Comparison of ENCODE assay signal across 10 cellular contexts in genomic region chr17:75512946-75513666, GRCh38. TPM values are rescaled to one million over a fixed set of nuclear protein-coding genes. Genes with fewer than 3 reads are reported as not detected.
DNase-seq lines count a peak whose midpoint lies in the region; ATAC-seq and TF ChIP-seq lines count a peak whose summit lies in the region.
"Had no signal": no experiment of that assay in that cellular context is flagged by ENCODE, and none has a peak within 500 bp of the region (broad histone marks: within the 10 kb centered on the region; RNA-seq: fewer than 3 reads in every experiment).

No MANE protein-coding gene starts in this region.

- no peak overlapping the region for H3K4me3 ChIP-seq in IMR-90 (ENCODE audit: insufficient read depth, low read depth, low read length)
- H3K4me3 ChIP-seq in lower lobe of right lung = peak overlapping the region; percentile 68
- peak overlapping the region in 1 of 3 donors; percentile 98 for H3K4me3 ChIP-seq in thyroid gland (replicated peaks in 1 of 3)
- no peak overlapping the region for H3K4me3 ChIP-seq in CD4-positive, alpha-beta memory T cell (ENCODE audit: low read length in 2 of 2)

- H3K27ac Mint-ChIP-seq in CD4-positive, alpha-beta memory T cell = peak overlapping the region in 1 of 7 donors; percentile 52
- H3K27ac Mint-ChIP-seq: stimulated activated naive CD8-positive, alpha-beta T cell treated with anti-CD3 and anti-CD28 coated beads, Interleukin-15, amount 100 ng/mL, for 72 hours had no signal

- no peak overlapping the region for H3K18ac ChIP-seq in IMR-90 (ENCODE audit: low read depth, low read length)

- peaks cover 7 to 13% (median 10%) of the 10 kb centered on the region in 4 donors for H3K4me1 Mint-ChIP-seq in CD4-positive, alpha-beta memory T cell

- POLR2A ChIA-PET in IMR-90 (lab: Charles Lee; ENCODE audit: unreplicated experiment) = no interaction called here
- POLR2A ChIA-PET in CD4-positive, alpha-beta memory T cell (lab: Charles Lee; ENCODE audit: partially characterized antibody) = no interaction called here

- peaks cover 42% of the 10 kb centered on the region for H4K20me1 ChIP-seq in IMR-90 (ENCODE audit: insufficient read depth, low read length)

- no peaks in the 10 kb centered on the region for H3K9me3 Mint-ChIP-seq in CD4-positive, alpha-beta memory T cell
- H3K9me3 Mint-ChIP-seq: stimulated activated naive CD8-positive, alpha-beta T cell treated with anti-CD3 and anti-CD28 coated beads, Interleukin-15, amount 100 ng/mL, for 72 hours had no signal

- no peak overlapping the region for H2AK5ac ChIP-seq in IMR-90 (ENCODE audit: low read depth, low read length)

- TF ChIP-seq RAD21 in IMR-90 (IDR thresholded peaks at IDR 0.05; ENCODE audit: low read length) = no peak

- peaks cover 32 to 80% of the 10 kb centered on the region in 2 experiments for H3K79me1 ChIP-seq in IMR-90 (ENCODE audit: low read depth in 1 of 2, low read length in 2 of 2)

- no peak overlapping the region for H3K9ac ChIP-seq in IMR-90 (ENCODE audit: low read depth, low read length)

- H3K9me1 ChIP-seq in IMR-90 (ENCODE audit: insufficient read depth, low read length) = peaks cover 13% of the 10 kb centered on the region; the same call in 1 of the 2 replicates

- H3K56ac ChIP-seq in IMR-90 (ENCODE audit: extremely low read depth, insufficient read depth, low read length) = no peak overlapping the region

- H3K27me3 ChIP-seq in IMR-90 (ENCODE audit: control insufficient read depth, insufficient read depth, low read length) = no peaks in the 10 kb centered on the region
- no peaks in the 10 kb centered on the region for H3K27me3 ChIP-seq in lower lobe of right lung (ENCODE audit: low read depth)
- H3K27me3 ChIP-seq in thyroid gland = no peaks in the 10 kb centered on the region
- H3K27me3 ChIP-seq in CD4-positive, alpha-beta memory T cell (ENCODE audit: insufficient read depth, low read length) = no peaks in the 10 kb centered on the region
- H3K27me3 ChIP-seq: cardiac muscle cell had no signal

- H3K14ac ChIP-seq in IMR-90 (replicated peaks; ENCODE audit: low read depth, low read length) = no peak overlapping the region

- H2AFZ ChIP-seq in IMR-90 (replicated peaks; ENCODE audit: low read length, poor library complexity) = no peak overlapping the region

- no peak overlapping the region for H2BK120ac ChIP-seq in IMR-90 (ENCODE audit: low read depth, low read length)

- H3K4me2 ChIP-seq in IMR-90 (ENCODE audit: low read depth, low read length) = no peak overlapping the region

- no peak for TF ChIP-seq POLR2A in IMR-90 (IDR thresholded peaks at IDR 0.05; ENCODE audit: low read depth, low read length)
- TF ChIP-seq POLR2A in thyroid gland (IDR thresholded peaks at IDR 0.05) = no peak

- H3K4me3 Mint-ChIP-seq in CD4-positive, alpha-beta memory T cell = peak overlapping the region in 3 of 8 donors; percentile 7 to 30 (median 13)

- ATAC-seq in IMR-90 (ENCODE audit: low read depth) (no peak), lower lobe of right lung (no peak)
- ATAC-seq: stimulated activated naive CD8-positive, alpha-beta T cell treated with anti-CD3 and anti-CD28 coated beads, Interleukin-15, amount 100 ng/mL, for 72 hours had no signal

- intact Hi-C loops in IMR-90 (cut with micrococcal nuclease) = loop anchor here (10.0 kb wide), 1 partner anchor 238 kb away; the partner anchor contains the start of gene MIF4GD
- intact Hi-C loops in lower lobe of right lung (cut with DNase I) = no loop called here
- intact Hi-C loops in thyroid gland (cut with DNase I) = no loop called here
- intact Hi-C loops in CD4-positive, alpha-beta memory T cell (cut with micrococcal nuclease) = no loop called here

- peak; percentile 50 for DNase-seq in IMR-90
- DNase-seq in lower lobe of right lung = no peak
- no peak for DNase-seq in thyroid gland
- DNase-seq in CD4-positive, alpha-beta memory T cell = no peak
- DNase-seq in putamen (ENCODE audit: low spot score) = no peak
- DNase-seq in NCI-H2227 treated with DMSO at 0.1 percent for 48 hours (lab: John Stamatoyannopoulos, UW) = no peak
- DNase-seq: activated CD8-positive, alpha-beta memory T cell treated with anti-CD3 and anti-CD28 coated beads, Interleukin-2, amount 50 U/mL, for 4 hours; stimulated activated naive CD8-positive, alpha-beta T cell treated with anti-CD3 and anti-CD28 coated beads, Interleukin-15, amount 100 ng/mL, for 72 hours had no signal

- H3K9me3 ChIP-seq in IMR-90 (ENCODE audit: control insufficient read depth, insufficient read depth, low read length) = no peaks in the 10 kb centered on the region
- H3K9me3 ChIP-seq in lower lobe of right lung = no peaks in the 10 kb centered on the region
- H3K9me3 ChIP-seq in thyroid gland = no peaks in the 10 kb centered on the region
- H3K9me3 ChIP-seq in CD4-positive, alpha-beta memory T cell (ENCODE audit: control insufficient read depth in 1 of 2, low read length in 2 of 2) = no peaks in the 10 kb centered on the region

- no peak overlapping the region for H2AK9ac ChIP-seq in IMR-90 (replicated peaks; ENCODE audit: low read depth, low read length, poor library complexity)

- no peak overlapping the region for H3K23ac ChIP-seq in IMR-90 (ENCODE audit: low read depth, low read length)

- H3K36me3 ChIP-seq in IMR-90 (ENCODE audit: control insufficient read depth, insufficient read depth, low read length) (peaks cover 15% of the 10 kb centered on the region), lower lobe of right lung (peaks cover 14% of the 10 kb centered on the region), thyroid gland (peaks cover 0 to 4% of the 10 kb centered on the region in 2 donors)
- no peaks in the 10 kb centered on the region for H3K36me3 ChIP-seq in CD4-positive, alpha-beta memory T cell (ENCODE audit: insufficient read depth, low read length)
- H3K36me3 ChIP-seq: cardiac muscle cell had no signal

- CTCF ChIA-PET in IMR-90 (lab: Yijun Ruan, JAX) = interaction anchor here (0.6 kb wide), 1 partner anchor 32 kb away, joined by 3 read pairs; no protein-coding TSS in a partner anchor
- CTCF ChIA-PET in CD4-positive, alpha-beta memory T cell (lab: Charles Lee; ENCODE audit: partially characterized antibody) = interaction anchor here (1.3 to 1.6 kb wide), 2 partner anchors 9 to 12 kb away, joined by 6 to 7 read pairs; partner anchors contain the start of gene LLGL2

- H3K4me1 ChIP-seq in IMR-90 (ENCODE audit: control insufficient read depth, insufficient read depth, low read length) = peaks cover 15% of the 10 kb centered on the region
- peaks cover 69% of the 10 kb centered on the region for H3K4me1 ChIP-seq in lower lobe of right lung
- peaks cover 46 to 53% of the 10 kb centered on the region in 2 donors for H3K4me1 ChIP-seq in thyroid gland
- peaks cover 16% of the 10 kb centered on the region for H3K4me1 ChIP-seq in CD4-positive, alpha-beta memory T cell (ENCODE audit: insufficient read depth, low read length)

- no peak overlapping the region for H2BK20ac ChIP-seq in IMR-90 (ENCODE audit: low read depth, low read length)

- H3K36me3 Mint-ChIP-seq in CD4-positive, alpha-beta memory T cell = peaks cover 0 to 6% of the 10 kb centered on the region in 2 donors

- H3K27ac ChIP-seq in IMR-90 (ENCODE audit: insufficient read depth, low read length) (no peak overlapping the region), cingulate gyrus (ENCODE audit: low read depth, low read length) (peak overlapping the region; percentile 65), lower lobe of right lung (peak overlapping the region; percentile 86), thyroid gland (peak overlapping the region in 2 of 3 donors; percentile 85 to 87)
- H3K27ac ChIP-seq in CD4-positive, alpha-beta memory T cell (ENCODE audit: low read depth, low read length) = no peak overlapping the region

- TF ChIP-seq CTCF in IMR-90 (conservative IDR thresholded peaks at IDR 0.05; ENCODE audit: low read depth, low read length) (no peak), lower lobe of right lung (IDR thresholded peaks at IDR 0.05) (no peak), thyroid gland (IDR thresholded peaks at IDR 0.05) (no peak)

- H3K27me3 Mint-ChIP-seq in CD4-positive, alpha-beta memory T cell = no peaks in the 10 kb centered on the region
- H3K27me3 Mint-ChIP-seq: stimulated activated naive CD8-positive, alpha-beta T cell treated with anti-CD3 and anti-CD28 coated beads, Interleukin-15, amount 100 ng/mL, for 72 hours had no signal

- BruUV-seq in IMR-90 (replicated peaks; lab: Mats Ljungman, UMichigan) = no TSS peak

- no peak overlapping the region for H4K5ac ChIP-seq in IMR-90 (ENCODE audit: low read depth, low read length)

- WGBS in IMR-90 (ENCODE audit: extremely low coverage in 2 of 2, insufficient read length in 1 of 2), 2 experiments = 100% methylated on average over 3 of the region's 9 CpGs; no CpG with 5 or more reads in 1 of the 2 experiments
- whole genome bisulfite sequencing in thyroid gland, 2 donors = 74 to 75% methylated on average over 9 of the region's 9 CpGs

- no peak overlapping the region for H2BK5ac ChIP-seq in IMR-90 (ENCODE audit: low read depth, low read length, poor library complexity, severe bottlenecking)

- in situ Hi-C loops in IMR-90 (cut with MboI; ENCODE audit: low sequenced_read_pairs) = loop anchor here (5.0 kb wide), 1 partner anchor 86 kb away; no protein-coding TSS in a partner anchor

- no peak overlapping the region for H4K8ac ChIP-seq in IMR-90 (ENCODE audit: low read depth in 2 of 2, low read length in 2 of 2)

- dilution Hi-C loops in IMR-90 (cut with HindIII; ENCODE audit: low sequenced_read_pairs, unreplicated experiment) = no loop called here

- no peak overlapping the region for H3K4ac ChIP-seq in IMR-90 (ENCODE audit: low read depth, low read length)

- H4K91ac ChIP-seq in IMR-90 (ENCODE audit: insufficient read depth, low read depth, low read length) = no peak overlapping the region

- no peak overlapping the region for H2BK15ac ChIP-seq in IMR-90 (ENCODE audit: low read depth, low read length)

RNA-seq across cellular contexts. Expression of gene CASKIN2, which starts 2.2 kb away (rescaled TPM):
- total RNA-seq in IMR-90 (2012; rRNA removed) (2.2 and 2.9 TPM in 2 replicates), lower lobe of right lung (68.8 TPM), thyroid gland (10 to 100 TPM; 15.0 to 87.2 (median 21.7) TPM)
- 6.9 and 7.5 TPM in 2 replicates for polyA plus RNA-seq in IMR-90 (2012; rRNA removed)
- polyA plus RNA-seq in IMR-90 (2012; cell fraction: cytosol; rRNA removed) = 4.7 and 6.3 TPM in 2 replicates
- polyA plus RNA-seq in IMR-90 (2012; cell fraction: nucleus; rRNA removed; ENCODE audit: low replicate concordance) = 17.2 and 50.6 TPM in 2 replicates
- total RNA-seq in CD4-positive, alpha-beta memory T cell = under 1 TPM; 0.32 to 0.53 TPM
- not detected for polyA plus RNA-seq in CD4-positive, alpha-beta memory T cell

RNA-seq across cellular contexts. Expression of gene TSEN54, which starts 3.2 kb away (rescaled TPM):
- total RNA-seq in IMR-90 (2012; rRNA removed) (6.4 and 7.2 TPM in 2 replicates), lower lobe of right lung (20.4 TPM), thyroid gland (10 to 100 TPM; 11.6 to 46.6 (median 25.8) TPM)
- 14.9 and 16.2 TPM in 2 replicates for polyA plus RNA-seq in IMR-90 (2012; rRNA removed)
- 9.8 and 14.7 TPM in 2 replicates for polyA plus RNA-seq in IMR-90 (2012; cell fraction: cytosol; rRNA removed)
- 37.4 and 62.8 TPM in 2 replicates for polyA plus RNA-seq in IMR-90 (2012; cell fraction: nucleus; rRNA removed; ENCODE audit: low replicate concordance)
- 10 to 100 TPM; 45.7 to 49.3 TPM for total RNA-seq in CD4-positive, alpha-beta memory T cell
- 100 to 1,000 TPM in 1 of 2 donors, 10 to 100 TPM in 1; 80.3 to 110 TPM for polyA plus RNA-seq in CD4-positive, alpha-beta memory T cell

RNA-seq across cellular contexts. Expression of gene LLGL2, which starts 12.4 kb away (rescaled TPM):
- total RNA-seq in IMR-90 (2012; rRNA removed) (0.54 and 0.56 TPM in 2 replicates), lower lobe of right lung (111 TPM), thyroid gland (10 to 100 TPM; 35.6 to 73.5 (median 53.8) TPM)
- polyA plus RNA-seq in IMR-90 (2012; rRNA removed) = 0.53 and 0.72 TPM in 2 replicates
- 1.2 and 1.6 TPM in 2 replicates for polyA plus RNA-seq in IMR-90 (2012; cell fraction: cytosol; rRNA removed)
- polyA plus RNA-seq in IMR-90 (2012; cell fraction: nucleus; rRNA removed; ENCODE audit: low replicate concordance) = 2.0 and 4.5 TPM in 2 replicates
- 10 to 100 TPM; 40.1 to 43.6 TPM for total RNA-seq in CD4-positive, alpha-beta memory T cell
- 10 to 100 TPM; 19.3 to 24.4 TPM for polyA plus RNA-seq in CD4-positive, alpha-beta memory T cell

RNA-seq across cellular contexts. Expression of gene TMEM94, which starts 56.7 kb away (rescaled TPM):
- total RNA-seq in IMR-90 (2012; rRNA removed) (8.4 and 11.4 TPM in 2 replicates), lower lobe of right lung (89.5 TPM), thyroid gland (100 to 1,000 TPM in 1 of 4 donors, 10 to 100 TPM in 3; 52.1 to 116 (median 92.7) TPM)
- 59.2 and 64.7 TPM in 2 replicates for polyA plus RNA-seq in IMR-90 (2012; rRNA removed)
- polyA plus RNA-seq in IMR-90 (2012; cell fraction: cytosol; rRNA removed) = 30.4 and 39.0 TPM in 2 replicates
- 231 and 523 TPM in 2 replicates for polyA plus RNA-seq in IMR-90 (2012; cell fraction: nucleus; rRNA removed; ENCODE audit: low replicate concordance)
- 100 to 1,000 TPM; 109 TPM for total RNA-seq in CD4-positive, alpha-beta memory T cell
- polyA plus RNA-seq in CD4-positive, alpha-beta memory T cell = 10 to 100 TPM in 1 of 2 donors, 1 to 10 TPM in 1; 3.9 to 18.0 TPM

Comparison
In these comparisons a context has a peak if more than half of its experiments do, and no peak if none do; other contexts are left out.
1. H3K27ac ChIP-seq: peak in cingulate gyrus (single experiment), lower lobe of right lung (single experiment) and thyroid gland (2 of 3); none in IMR-90 (single experiment) and CD4-positive, alpha-beta memory T cell (single experiment).
2. RNA of gene LLGL2, which starts 12.4 kb away (total RNA-seq): 111 TPM in lower lobe of right lung (single experiment), 35.6 to 73.5 TPM in thyroid gland and 40.1 to 43.6 TPM in CD4-positive, alpha-beta memory T cell; 0.54 to 0.56 TPM in IMR-90; every median in the first group is over 10 times any median in the second.